In the genomic region with DNA sequence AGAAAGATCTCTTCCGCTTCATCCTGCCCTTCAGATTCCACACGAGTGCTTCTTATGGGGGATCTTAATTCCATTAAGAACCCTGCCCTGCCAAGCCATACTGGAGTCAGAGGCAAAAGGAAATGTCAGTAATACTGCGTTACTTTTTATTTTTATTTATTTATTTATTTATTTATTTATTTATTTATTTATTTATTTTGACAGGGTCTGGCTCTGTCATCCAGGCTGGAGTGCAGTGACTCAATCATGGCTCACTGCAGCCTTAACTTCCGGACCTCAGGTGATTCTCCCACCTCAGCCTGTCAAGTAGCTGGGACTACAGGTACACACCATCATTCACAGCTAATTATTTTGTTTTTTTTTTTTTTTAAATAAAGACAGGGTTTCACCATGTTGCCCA, we compare ENCODE assay signal across 10 cellular contexts.
"Had no signal": no experiment of that assay in that cellular context is flagged by ENCODE, and none has a peak within 500 bp of the region (broad histone marks: within the 10 kb centered on the region; RNA-seq: fewer than 3 reads in every experiment).

No MANE protein-coding gene starts in this region.

- ATAC-seq: GM23338 had no signal

- H3K27ac ChIP-seq: KMS-11 had no signal

- H3K4me2 ChIP-seq: GM23338, KMS-11 had no signal

- H3K4me3 ChIP-seq: GM23338 had no signal

- DNase-seq: H9, HCEC 1CT, HFFc6, IMR-90, KBM-7 had no signal

- FAIRE-seq: H1, H54, HTR-8/SVneo had no signal
